8 cellular contexts compared by ENCODE assay signal in genomic region chr19:12723643-12724426, GRCh38. TPM values are rescaled to one million over a fixed set of nuclear protein-coding genes. Genes with fewer than 3 reads are reported as not detected.
A peak's percentile ranks its signal among the peaks of the same experiment; 100 is the strongest.
DNase-seq lines count a peak whose midpoint lies in the region; ATAC-seq and TF ChIP-seq lines count a peak whose summit lies in the region.

TNPO2 (minus strand) TSS chr19:12723932; CDS start chr19:12720977, 2,955 bp downstream.

- peak; percentile 64 for ATAC-seq in DND-41 (ENCODE audit: insufficient read depth, low read depth)
- ATAC-seq in gastroesophageal sphincter = no peak
- no peak for ATAC-seq in HG02623 (IDR thresholded peaks at IDR 0.05; ENCODE audit: unreplicated experiment)

- TF ChIP-seq EP300 in gastroesophageal sphincter (IDR thresholded peaks at IDR 0.05) = no peak

- peaks cover 30% of the 10 kb centered on the region for H4K20me1 ChIP-seq in DND-41 (ENCODE audit: insufficient read depth, low read length)

- H3K79me2 ChIP-seq in DND-41 (ENCODE audit: insufficient read depth, low read length) = peaks cover 57% of the 10 kb centered on the region

- H3K4me3 ChIP-seq in DND-41 (ENCODE audit: low read depth in 1 of 2, low read length in 2 of 2) (peak within 1 kb of the TSS; percentile 50 to 71), gastroesophageal sphincter (peak within 1 kb of the TSS; percentile 90 to 92), neutrophil (ENCODE audit: low read depth in 1 of 2, low read length in 1 of 2) (peak within 1 kb of the TSS; percentile 62 to 81)

- H3K27ac ChIP-seq in DND-41 (ENCODE audit: low read length) (peak within 1 kb of the TSS; percentile 90), KOPT-K1 (ENCODE audit: low read depth, low read length, poor library complexity, severe bottlenecking) (peak within 1 kb of the TSS; percentile 83), gastroesophageal sphincter (peak within 1 kb of the TSS; percentile 49 to 99 (median 90)), neutrophil (peak within 1 kb of the TSS; percentile 84), temporal lobe (ENCODE audit: low read depth, low read length) (peak within 1 kb of the TSS; percentile 50)

- DNase-seq in DND-41 = peak; percentile 85
- peak; percentile 30 to 50 (median 42) for DNase-seq in activated naive CD4-positive, alpha-beta T cell (lab: John Stamatoyannopoulos, UW)

- H3K4me2 ChIP-seq in DND-41 (ENCODE audit: insufficient read depth, low read length) = peak within 1 kb of the TSS; percentile 94

- TF ChIP-seq CTCF in DND-41 (IDR thresholded peaks at IDR 0.05; ENCODE audit: borderline replicate concordance, extremely low read depth, low read length, poor library complexity, severe bottlenecking) (no peak), gastroesophageal sphincter (IDR thresholded peaks at IDR 0.05) (no peak), neutrophil (IDR thresholded peaks at IDR 0.05) (no peak)

- H3K9me3 ChIP-seq in DND-41 (ENCODE audit: insufficient read depth, low read length, severe bottlenecking) = no peaks in the 10 kb centered on the region
- H3K9me3 ChIP-seq in KOPT-K1 (ENCODE audit: insufficient read depth, low read length, poor library complexity, severe bottlenecking) = no peaks in the 10 kb centered on the region
- H3K9me3 ChIP-seq in gastroesophageal sphincter = no peaks in the 10 kb centered on the region
- no peaks in the 10 kb centered on the region for H3K9me3 ChIP-seq in neutrophil

- peaks cover 38% of the 10 kb centered on the region for H3K36me3 ChIP-seq in DND-41 (ENCODE audit: insufficient read depth, low read length)
- H3K36me3 ChIP-seq in KOPT-K1 (ENCODE audit: insufficient read depth, low read length) = peaks cover 39% of the 10 kb centered on the region
- peaks cover 0 to 19% of the 10 kb centered on the region in 2 donors for H3K36me3 ChIP-seq in gastroesophageal sphincter
- peaks cover 12% of the 10 kb centered on the region for H3K36me3 ChIP-seq in neutrophil

- peak within 1 kb of the TSS; percentile 85 for H2AFZ ChIP-seq in DND-41 (ENCODE audit: low read depth, low read length)

- TF ChIP-seq POLR2A in Raji (IDR thresholded peaks at IDR 0.05; ENCODE audit: insufficient read depth, low read depth, low read length) (peak; percentile 80), gastroesophageal sphincter (IDR thresholded peaks at IDR 0.05) (no peak)

- H3K4me1 ChIP-seq in DND-41 (ENCODE audit: insufficient read depth, low read length) (peaks cover 32% of the 10 kb centered on the region), gastroesophageal sphincter (peaks cover 0 to 47% (median 23%) of the 10 kb centered on the region in 3 donors), neutrophil (ENCODE audit: control insufficient read depth in 1 of 2, insufficient read depth in 1 of 2, low read depth in 1 of 2, low read length in 1 of 2) (peaks cover 33 to 35% of the 10 kb centered on the region in 2 experiments)

- 8 to 25% methylated on average over 4 to 5 of the region's 28 CpGs for WGBS in gastroesophageal sphincter (ENCODE audit: low coverage in 1 of 2), 2 donors

- H3K27me3 ChIP-seq in DND-41 (ENCODE audit: insufficient read depth, low read length, poor library complexity) (no peaks in the 10 kb centered on the region), gastroesophageal sphincter (no peaks in the 10 kb centered on the region), neutrophil (peaks cover 11% of the 10 kb centered on the region)

- H3K9ac ChIP-seq in DND-41 (ENCODE audit: low read depth, low read length) = peak within 1 kb of the TSS; percentile 73

RNA-seq across cellular contexts. Expression of gene TNPO2, which starts in this region (rescaled TPM):
- total RNA-seq in gastroesophageal sphincter (10 to 100 TPM; 52.0 to 89.2 (median 76.1) TPM), temporal lobe (72.0 TPM)
